18 cellular contexts compared by ENCODE assay signal in the genomic region with DNA sequence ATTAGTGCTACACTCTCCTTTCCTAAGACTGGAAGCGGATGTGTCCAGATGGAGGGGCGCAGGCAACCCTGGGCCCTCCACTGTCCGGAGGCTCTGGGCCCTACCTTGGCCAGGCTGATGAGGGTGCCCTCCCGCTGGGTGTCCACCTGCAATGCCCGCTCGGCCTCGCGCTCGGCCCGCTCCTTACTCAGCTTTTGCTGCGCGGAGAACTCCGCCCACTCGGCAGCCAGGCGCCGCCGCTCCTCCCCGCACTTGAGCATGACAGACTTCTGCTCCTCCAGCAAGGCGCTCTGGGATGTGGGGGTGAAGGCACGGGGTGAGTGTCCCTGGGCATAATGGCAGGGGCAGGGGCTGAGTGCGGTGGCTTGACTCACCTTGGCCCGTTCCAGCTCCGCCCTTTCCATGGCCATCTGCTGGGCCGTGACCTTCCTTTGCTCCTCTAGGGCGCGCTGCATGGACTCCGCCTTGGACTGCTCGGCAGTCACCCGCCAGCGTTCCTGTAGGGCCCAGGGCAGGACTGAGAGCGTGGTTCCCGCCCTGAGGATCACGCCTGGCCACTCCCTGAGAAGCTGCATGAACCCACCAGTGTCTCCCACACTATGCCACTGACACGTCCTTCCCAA. TPM values are rescaled to one million over a fixed set of nuclear protein-coding genes. Genes with fewer than 3 reads are reported as not detected.
DNase-seq lines count a peak whose midpoint lies in the region; ATAC-seq and TF ChIP-seq lines count a peak whose summit lies in the region.
"Had no signal": no experiment of that assay in that cellular context is flagged by ENCODE, and none has a peak within 500 bp of the region (broad histone marks: within the 10 kb centered on the region; RNA-seq: fewer than 3 reads in every experiment).

No MANE protein-coding gene starts in this region.

- H3K27ac ChIP-seq in H9 (ENCODE audit: insufficient read length, low read depth, low read length), result no peak overlapping the region
- no peak overlapping the region for H3K27ac ChIP-seq in caudate nucleus (ENCODE audit: low read depth, low read length)
- H3K27ac ChIP-seq: PC-9 had no signal

- no peak overlapping the region for H2AK5ac ChIP-seq in H9 (ENCODE audit: insufficient read length, low read length)

- no peak overlapping the region for H4K5ac ChIP-seq in H9 (ENCODE audit: insufficient read length, low read depth, low read length)

- H2BK20ac ChIP-seq in H9 (ENCODE audit: low read depth, low read length, poor library complexity, severe bottlenecking), result no peak overlapping the region

- H3K18ac ChIP-seq in H9 (ENCODE audit: insufficient read length, low read depth, low read length), result no peak overlapping the region

- H3K9me3 Mint-ChIP-seq in H9, result no peaks in the 10 kb centered on the region
- no peaks in the 10 kb centered on the region for H3K9me3 Mint-ChIP-seq in activated naive CD4-positive, alpha-beta T cell treated with anti-CD3 and anti-CD28 coated beads, Interleukin-2, amount 10 ng/mL, durations not matched to agents 7 days and 5 days
- H3K9me3 Mint-ChIP-seq: CD4-positive, alpha-beta T cell; IgD-negative memory B cell had no signal

- no peaks in the 10 kb centered on the region for H3K79me2 ChIP-seq in H9 (ENCODE audit: insufficient read depth, low read length)

- no peaks in the 10 kb centered on the region for H4K20me1 ChIP-seq in H9 (ENCODE audit: control insufficient read depth, insufficient read depth, insufficient read length)

- peak; percentile 27; the same call in 2 of the 3 replicates for TF ChIP-seq CTCF in H9 (conservative IDR thresholded peaks at IDR 0.05)

- no peak overlapping the region for H2BK15ac ChIP-seq in H9 (ENCODE audit: low read depth, low read length)

- H3K4me2 ChIP-seq in H9 (ENCODE audit: insufficient read depth, insufficient read length, low read length), result no peak overlapping the region
- H3K4me2 ChIP-seq: PC-9, SK-N-SH had no signal

- no peak overlapping the region for H4K8ac ChIP-seq in H9 (replicated peaks; ENCODE audit: insufficient read length, low read depth, low read length)

- CTCF ChIA-PET in activated naive CD4-positive, alpha-beta T cell treated with anti-CD3 and anti-CD28 coated beads, Interleukin-2, amount 10 ng/mL, durations not matched to agents 7 days and 5 days (lab: Charles Lee), result interaction anchor here (0.8 kb wide), 1 partner anchor 91 kb away, joined by 3 read pairs; no protein-coding TSS in a partner anchor

- ATAC-seq in left lobe of liver (no peak), GM19351 (IDR thresholded peaks at IDR 0.05; ENCODE audit: unreplicated experiment) (no peak)

- peaks cover 2 to 5% of the 10 kb centered on the region in 2 experiments; a peak in 2 of 4 replicates for H3K4me1 Mint-ChIP-seq in H9
- H3K4me1 Mint-ChIP-seq in activated naive CD4-positive, alpha-beta T cell treated with anti-CD3 and anti-CD28 coated beads, Interleukin-2, amount 10 ng/mL, durations not matched to agents 7 days and 5 days, result peaks cover 7% of the 10 kb centered on the region
- H3K4me1 Mint-ChIP-seq: B cell had no signal

- H3T11ph ChIP-seq in H9 (ENCODE audit: low read length), result no peak overlapping the region

- no peak overlapping the region for H2BK12ac ChIP-seq in H9 (ENCODE audit: insufficient read length, low read depth, low read length)

- peaks cover 3% of the 10 kb centered on the region for H3K23me2 ChIP-seq in H9 (ENCODE audit: insufficient read length, low read depth, low read length, poor library complexity, severe bottlenecking)

- H3K4me3 Mint-ChIP-seq in H9, result no peak overlapping the region
- H3K4me3 Mint-ChIP-seq in activated naive CD4-positive, alpha-beta T cell treated with anti-CD3 and anti-CD28 coated beads, Interleukin-2, amount 10 ng/mL, durations not matched to agents 7 days and 5 days, result no peak overlapping the region
- H3K4me3 Mint-ChIP-seq: B cell; CD4-positive, alpha-beta T cell; IgD-negative memory B cell had no signal

- H3K27me3 ChIP-seq in H9 (ENCODE audit: insufficient read depth, low read length), result no peaks in the 10 kb centered on the region

- H3K9ac ChIP-seq in H9 (ENCODE audit: extremely low read depth, insufficient read length, low read length), result no peak overlapping the region
- H3K9ac ChIP-seq: SK-N-SH had no signal

- no peak overlapping the region for H2AFZ ChIP-seq in H9 (ENCODE audit: low read length)
- H2AFZ ChIP-seq: PC-9 had no signal

- H3K4me1 ChIP-seq in H9 (ENCODE audit: insufficient read depth, low read length), result no peaks in the 10 kb centered on the region

- no CpG with 5 or more reads among the region's 34 CpGs for WGBS in H9 (ENCODE audit: extremely low coverage, insufficient read length, low lambda C conversion rate)

- H3K4ac ChIP-seq in H9 (ENCODE audit: low read depth, low read length), result no peak overlapping the region

- no peaks in the 10 kb centered on the region for H3K79me1 ChIP-seq in H9 (ENCODE audit: insufficient read depth, low read depth, low read length, poor library complexity, severe bottlenecking)

- H3K9me3 ChIP-seq in H9 (ENCODE audit: control insufficient read depth, low read depth, low read length), result no peaks in the 10 kb centered on the region
- H3K9me3 ChIP-seq: SK-N-SH had no signal

- no peaks in the 10 kb centered on the region for H3K27me3 Mint-ChIP-seq in H9 (ENCODE audit: low read depth)
- no peaks in the 10 kb centered on the region for H3K27me3 Mint-ChIP-seq in activated naive CD4-positive, alpha-beta T cell treated with anti-CD3 and anti-CD28 coated beads, Interleukin-2, amount 10 ng/mL, durations not matched to agents 7 days and 5 days
- H3K27me3 Mint-ChIP-seq: B cell; CD4-positive, alpha-beta T cell; IgD-negative memory B cell had no signal

- H3K14ac ChIP-seq in H9 (ENCODE audit: insufficient read depth, low read length), result no peak overlapping the region

- 0 out of 7 replicates have a peak overlapping the region, but pooled peaks of 2 of the 3 experiments have one; percentile 61 to 68 for H3K27ac Mint-ChIP-seq in H9
- H3K27ac Mint-ChIP-seq in activated naive CD4-positive, alpha-beta T cell treated with anti-CD3 and anti-CD28 coated beads, Interleukin-2, amount 10 ng/mL, durations not matched to agents 7 days and 5 days, result no peak overlapping the region
- H3K27ac Mint-ChIP-seq: B cell; CD4-positive, alpha-beta T cell; IgD-negative memory B cell had no signal

- H4K91ac ChIP-seq in H9 (ENCODE audit: insufficient read length, low read depth, low read length), result no peak overlapping the region

- no peak overlapping the region for H2BK120ac ChIP-seq in H9 (ENCODE audit: low read depth, low read length, poor library complexity, severe bottlenecking)

- H3K56ac ChIP-seq in H9 (ENCODE audit: insufficient read length, low read depth, low read length), result no peak overlapping the region

- DNase-seq in DMS53 (lab: John Stamatoyannopoulos, UW) (peak; percentile 82), H9 (peak; percentile 83), caudate nucleus (lab: John Stamatoyannopoulos, UW) (peak in 31 of 61 donors; percentile 10 to 75 (median 34)), iPS-NIHi7 (ENCODE audit: extremely low spot score) (peak; percentile 50), left lobe of liver (ENCODE audit: low spot score) (no peak)
- no peak for DNase-seq in stimulated activated CD4-positive, alpha-beta T cell treated with anti-CD3 and anti-CD28 coated beads, Interleukin-4, amount 100 ng/mL, for 1 hour
- DNase-seq in activated naive CD4-positive, alpha-beta T cell treated with anti-CD3 and anti-CD28 coated beads, Interleukin-2, amount 10 ng/mL, durations not matched to agents 7 days and 5 days, result no peak
- DNase-seq: CD4-positive, alpha-beta T cell; MV-4-11; NCI-H1417 treated with DMSO at 0.1 percent for 48 hours; NCI-H2081 treated with DMSO at 0.1 percent for 48 hours; NCI-H345; NCI-H526 treated with DMSO at 0.1 percent for 48 hours; PC-9; SK-N-SH had no signal

- no peak overlapping the region for H3K23ac ChIP-seq in H9 (ENCODE audit: insufficient read length, low read depth, low read length)

- H2BK5ac ChIP-seq in H9 (ENCODE audit: insufficient read length, low read length), result no peak overlapping the region

- peaks cover 0 to 22% (median 2%) of the 10 kb centered on the region in 3 experiments; a peak in 4 of 7 replicates for H3K36me3 Mint-ChIP-seq in H9 (ENCODE audit: insufficient read depth in 1 of 3, low read depth in 3 of 3)
- no peaks in the 10 kb centered on the region for H3K36me3 Mint-ChIP-seq in activated naive CD4-positive, alpha-beta T cell treated with anti-CD3 and anti-CD28 coated beads, Interleukin-2, amount 10 ng/mL, durations not matched to agents 7 days and 5 days

RNA-seq across cellular contexts. Expression of gene MRPL38, which starts 10.1 kb away (rescaled TPM):
- total RNA-seq in H9 (2021) (108 and 118 TPM in 2 replicates), left lobe of liver (82.4 TPM)

RNA-seq across cellular contexts. Expression of gene TRIM65, which starts 18.0 kb away (rescaled TPM):
- total RNA-seq in H9 (2021), result 34.1 and 39.6 TPM in 2 replicates
- total RNA-seq in left lobe of liver, result 9.8 TPM

RNA-seq across cellular contexts. Expression of gene FBF1, which starts 26.1 kb away (rescaled TPM):
- total RNA-seq in H9 (2021) (8.3 and 9.7 TPM in 2 replicates), left lobe of liver (3.4 TPM)

RNA-seq across cellular contexts. Expression of gene TRIM47, which starts 36.4 kb away (rescaled TPM):
- 5.5 and 6.9 TPM in 2 replicates for total RNA-seq in H9 (2021)
- total RNA-seq in left lobe of liver, result 24.3 TPM

RNA-seq across cellular contexts. Expression of gene WBP2, which starts 59.6 kb away (rescaled TPM):
- total RNA-seq in H9 (2021) (59.2 and 63.2 TPM in 2 replicates), left lobe of liver (68.3 TPM)

Comparison
In these comparisons a context has a peak if more than half of its experiments do, and no peak if none do; other contexts are left out.
1. DNase-seq: peak in DMS53 (single experiment), H9 (single experiment), caudate nucleus (31 of 61) and iPS-NIHi7 (single experiment); none in stimulated activated CD4-positive, alpha-beta T cell treated with anti-CD3 and anti-CD28 coated beads, Interleukin-4, amount 100 ng/mL, for 1 hour (single experiment), left lobe of liver (single experiment) and activated naive CD4-positive, alpha-beta T cell treated with anti-CD3 and anti-CD28 coated beads, Interleukin-2, amount 10 ng/mL, durations not matched to agents 7 days and 5 days (single experiment).